In genomic region chr10:80661526-80661925, GRCh38 we compare ENCODE assay signal across 21 cellular contexts.
"Had no signal": no experiment of that assay in that cellular context is flagged by ENCODE, and none has a peak within 500 bp of the region (broad histone marks: within the 10 kb centered on the region; RNA-seq: fewer than 3 reads in every experiment).

No MANE protein-coding gene starts in this region.

- H3K9me3 ChIP-seq: gastrocnemius medialis, lower lobe of right lung, mucosa of descending colon had no signal

- H3K27me3 ChIP-seq: dorsolateral prefrontal cortex, esophagus squamous epithelium, gastrocnemius medialis, left lung had no signal

- H3K9me3 Mint-ChIP-seq: mesothelial cell of epicardium had no signal

- H3K36me3 Mint-ChIP-seq: mesothelial cell of epicardium had no signal

- H3K4me3 ChIP-seq: coronary artery, dorsolateral prefrontal cortex, esophagus squamous epithelium, gastrocnemius medialis, heart right ventricle, left lung, lower lobe of right lung, mucosa of descending colon had no signal

- H3K27ac ChIP-seq: coronary artery, dorsolateral prefrontal cortex, epithelial cell of prostate, esophagus squamous epithelium, gastrocnemius medialis, lower lobe of right lung had no signal

- H3K4me3 Mint-ChIP-seq: mesothelial cell of epicardium had no signal

- H3K27ac Mint-ChIP-seq: mesothelial cell of epicardium had no signal

- ATAC-seq: esophagus mucosa, gastrocnemius medialis had no signal

- H3K4me1 ChIP-seq: gastrocnemius medialis had no signal

- H3K36me3 ChIP-seq: esophagus squamous epithelium, gastrocnemius medialis, heart right ventricle, left lung, lower lobe of right lung had no signal

- DNase-seq: dermis blood vessel endothelial cell; dorsolateral prefrontal cortex; effector CD4-positive, alpha-beta T cell; effector memory CD4-positive, alpha-beta T cell; erythroblast; esophagus squamous epithelium; foreskin fibroblast; foreskin melanocyte; gastrocnemius medialis; glutamatergic neuron; heart right ventricle; left cardiac atrium; left ventricle myocardium superior; lower lobe of right lung; mesenchymal stem cell had no signal
